Comparison of ENCODE assay signal across 3 cellular contexts in the genomic region with DNA sequence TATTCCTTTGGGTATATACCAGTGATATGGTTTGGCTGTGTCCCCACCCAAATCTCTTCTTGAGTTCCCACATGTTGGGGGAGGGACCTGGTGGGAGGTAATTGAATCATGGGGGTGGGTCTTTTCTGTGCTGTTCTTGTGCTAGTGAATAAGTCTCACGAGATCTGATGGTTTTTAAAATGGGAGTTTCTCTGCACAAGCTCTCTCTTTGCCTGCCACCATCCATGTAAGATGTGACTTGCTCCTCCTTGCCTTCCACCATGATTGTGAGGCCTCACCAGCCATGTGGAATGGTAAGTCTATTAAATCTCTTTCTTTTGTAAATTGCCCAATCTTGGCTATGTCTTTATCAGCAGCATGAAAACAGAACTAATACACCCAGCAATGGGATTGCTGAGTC. TPM values are rescaled to one million over a fixed set of nuclear protein-coding genes. Genes with fewer than 3 reads are reported as not detected.
"Had no signal": no experiment of that assay in that cellular context is flagged by ENCODE, and none has a peak within 500 bp of the region (broad histone marks: within the 10 kb centered on the region; RNA-seq: fewer than 3 reads in every experiment).

No MANE protein-coding gene starts in this region.

RNA-seq across cellular contexts. Expression of a gene that starts 12.0 kb away (rescaled TPM):
- total RNA-seq: OCI-LY7 had no signal

RNA-seq across cellular contexts. Expression of a gene that starts 42.5 kb away (rescaled TPM):
- total RNA-seq: OCI-LY7, SJSA1 had no signal
- polyA plus RNA-seq: SK-N-SH had no signal
